8 cellular contexts compared by ENCODE assay signal in genomic region chr3:196432137-196432879, GRCh38. TPM values are rescaled to one million over a fixed set of nuclear protein-coding genes. Genes with fewer than 3 reads are reported as not detected.
DNase-seq lines count a peak whose midpoint lies in the region; ATAC-seq lines count a peak whose summit lies in the region.

Gene UBXN7, minus strand, starts transcription at chr3:196432427. Its CDS starts 28 bp downstream, at chr3:196432399.

- no peaks in the 10 kb centered on the region for H3K9me3 Mint-ChIP-seq in dendritic cell treated with granulocyte-macrophage colony-stimulating factor and Interleukin-4, amounts not matched to agents 40 ng/mL and 50 ng/mL, for 4 days

- peak; percentile 84 to 99 (median 95) for DNase-seq in C1 segment of cervical spinal cord (lab: John Stamatoyannopoulos, UW)
- peak; percentile 61 for DNase-seq in NCI-H748 treated with DMSO at 0.1 percent for 48 hours (lab: John Stamatoyannopoulos, UW)
- peak; percentile 94 to 98 for DNase-seq in activated CD4-positive, alpha-beta T cell treated with anti-CD3 and anti-CD28 coated beads, Interleukin-2, amount 50 U/mL, for 24 hours (ENCODE audit: low read depth in 1 of 2, low spot score in 1 of 2)
- peak; percentile 97 for DNase-seq in left lobe of liver (ENCODE audit: low spot score)
- DNase-seq in stimulated activated CD4-positive, alpha-beta T cell treated with anti-CD3 and anti-CD28 coated beads, Interleukin-2, amount 100 ng/mL, for 24 hours: peak; percentile 96

- peak; percentile 87 for ATAC-seq in GM19372 (IDR thresholded peaks at IDR 0.05; ENCODE audit: low read depth, unreplicated experiment)
- peak; percentile 85 for ATAC-seq in HG03521 (IDR thresholded peaks at IDR 0.05; ENCODE audit: unreplicated experiment)
- ATAC-seq in left lobe of liver: peak; percentile 95

- no peaks in the 10 kb centered on the region for H3K27me3 Mint-ChIP-seq in dendritic cell treated with granulocyte-macrophage colony-stimulating factor and Interleukin-4, amounts not matched to agents 40 ng/mL and 50 ng/mL, for 4 days

- intact Hi-C loops in dendritic cell treated with granulocyte-macrophage colony-stimulating factor and Interleukin-4, amounts not matched to agents 40 ng/mL and 50 ng/mL, for 4 days (cut with micrococcal nuclease): loop anchor here (5.0 kb wide), 1 partner anchor 115 kb away; the partner anchor contains the start of gene DYNLT2B

- peaks cover 17% of the 10 kb centered on the region for H3K4me1 Mint-ChIP-seq in dendritic cell treated with granulocyte-macrophage colony-stimulating factor and Interleukin-4, amounts not matched to agents 40 ng/mL and 50 ng/mL, for 4 days (ENCODE audit: low read depth)

- H3K36me3 Mint-ChIP-seq in dendritic cell treated with granulocyte-macrophage colony-stimulating factor and Interleukin-4, amounts not matched to agents 40 ng/mL and 50 ng/mL, for 4 days (ENCODE audit: low read depth): peaks cover 24% of the 10 kb centered on the region

- peak within 1 kb of the TSS; percentile 98 for H3K4me3 Mint-ChIP-seq in dendritic cell treated with granulocyte-macrophage colony-stimulating factor and Interleukin-4, amounts not matched to agents 40 ng/mL and 50 ng/mL, for 4 days

- peak within 1 kb of the TSS; percentile 94 for H3K27ac Mint-ChIP-seq in dendritic cell treated with granulocyte-macrophage colony-stimulating factor and Interleukin-4, amounts not matched to agents 40 ng/mL and 50 ng/mL, for 4 days

RNA-seq across cellular contexts. Expression of gene UBXN7, which starts in this region (rescaled TPM):
- total RNA-seq in left lobe of liver: 18.5 TPM

Comparison
In these comparisons a context has a peak if more than half of its experiments do, and no peak if none do; other contexts are left out.
1. Peak in every context shown above with its lines: DNase-seq and ATAC-seq.